Comparison of ENCODE assay signal across 31 cellular contexts in the genomic region with DNA sequence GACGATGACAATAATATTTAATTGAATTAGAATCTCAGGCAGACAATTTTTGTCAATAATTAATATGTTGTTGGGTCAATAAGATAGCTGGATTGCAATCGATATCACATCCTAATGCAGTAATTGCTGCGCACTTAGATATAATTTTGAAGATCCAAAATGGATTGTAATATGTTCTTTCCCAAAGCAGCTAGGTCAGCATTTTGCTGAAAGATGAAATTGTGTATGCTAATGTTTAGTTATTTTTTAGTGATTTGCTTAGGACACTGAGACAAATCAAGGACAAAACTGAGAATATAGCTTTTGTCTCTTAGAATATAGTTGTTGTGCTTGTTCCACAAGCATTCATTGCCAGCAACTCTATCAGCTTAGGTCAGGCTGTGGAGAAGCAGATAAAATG.
"Had no signal": no experiment of that assay in that cellular context is flagged by ENCODE, and none has a peak within 500 bp of the region (broad histone marks: within the 10 kb centered on the region; RNA-seq: fewer than 3 reads in every experiment).

No MANE protein-coding gene starts in this region.

- H3K4me3 Mint-ChIP-seq: natural killer cell; nephron; neural progenitor cell; stimulated activated memory B cell treated with anti-CD40 and anti-IgM and Interleukin-4, amounts not matched to agents 10 μg/mL and 1 μg/mL and 100 μg/mL, for 72 hours; stimulated activated naive CD8-positive, alpha-beta T cell treated with anti-CD3 and anti-CD28 coated beads, Interleukin-15, amount 100 ng/mL, for 72 hours; type B pancreatic cell had no signal

- H3K4me3 ChIP-seq: neural progenitor cell, ovary, psoas muscle, skin epidermis, smooth muscle cell, spleen, suprapubic skin, testis, tibial artery, transverse colon, upper lobe of right lung, uterus had no signal

- ATAC-seq: natural killer cell; psoas muscle; right cardiac atrium; sciatic nerve; stimulated activated memory B cell treated with anti-CD40 and anti-IgM and Interleukin-4, amounts not matched to agents 10 μg/mL and 1 μg/mL and 100 μg/mL, for 72 hours; stimulated activated naive CD8-positive, alpha-beta T cell treated with anti-CD3 and anti-CD28 coated beads, Interleukin-15, amount 100 ng/mL, for 72 hours; stimulated activated naive CD8-positive, alpha-beta T cell treated with anti-CD3 and anti-CD28 coated beads, Interleukin-15, Interleukin-2, amounts not matched to agents 100 U/mL and 50 U/mL, for 24 hours; upper lobe of right lung had no signal

- H3K4me1 Mint-ChIP-seq: natural killer cell; nephron; neural progenitor cell; stimulated activated memory B cell treated with anti-CD40 and anti-IgM and Interleukin-4, amounts not matched to agents 10 μg/mL and 1 μg/mL and 100 μg/mL, for 72 hours; stimulated activated naive CD8-positive, alpha-beta T cell treated with anti-CD3 and anti-CD28 coated beads, Interleukin-15, amount 100 ng/mL, for 72 hours had no signal

- H3K36me3 ChIP-seq: neural progenitor cell, ovary, spleen, suprapubic skin, tibial artery, transverse colon, upper lobe of right lung, uterus had no signal

- H3K36me3 Mint-ChIP-seq: natural killer cell; neural progenitor cell; stimulated activated memory B cell treated with anti-CD40 and anti-IgM and Interleukin-4, amounts not matched to agents 10 μg/mL and 1 μg/mL and 100 μg/mL, for 72 hours; type B pancreatic cell had no signal

- H3K9me3 Mint-ChIP-seq: nephron; neural progenitor cell; stimulated activated memory B cell treated with anti-CD40 and anti-IgM and Interleukin-4, amounts not matched to agents 10 μg/mL and 1 μg/mL and 100 μg/mL, for 72 hours; stimulated activated naive CD8-positive, alpha-beta T cell treated with anti-CD3 and anti-CD28 coated beads, Interleukin-15, amount 100 ng/mL, for 72 hours; type B pancreatic cell had no signal

- H3K27ac ChIP-seq: neural progenitor cell, ovary, parathyroid adenoma, psoas muscle, skin epidermis, spleen, suprapubic skin, testis, tibial artery, transverse colon, upper lobe of right lung, uterus had no signal

- DNase-seq: natural killer cell; occipital lobe; ovary; posterior cingulate gyrus; psoas muscle; right cardiac atrium; spleen; stimulated activated CD4-positive, alpha-beta T cell treated with anti-CD3 and anti-CD28 coated beads, Interleukin-12 subunit alpha, Interleukin-12 subunit beta, amount 100 ng/mL, for 4 hours; stimulated activated CD4-positive, alpha-beta T cell treated with anti-CD3 and anti-CD28 coated beads, Interleukin-1b, Interleukin-23, amount 100 ng/mL, for 48 hours; stimulated activated CD4-positive, alpha-beta T cell treated with anti-CD3 and anti-CD28 coated beads, Interleukin-4, amount 100 ng/mL, for 1 hour; stimulated activated CD4-positive, alpha-beta T cell treated with anti-CD3 and anti-CD28 coated beads, Interleukin-4, amount 100 ng/mL, for 4 hours; stimulated activated CD8-positive, alpha-beta memory T cell treated with anti-CD3 and anti-CD28 coated beads, Interleukin-4, amount 100 ng/mL, for 48 hours; stimulated activated naive CD4-positive, alpha-beta T cell; stimulated activated naive CD8-positive, alpha-beta T cell treated with anti-CD3 and anti-CD28 coated beads, Interleukin-15, amount 100 ng/mL, for 72 hours; stimulated activated naive CD8-positive, alpha-beta T cell treated with anti-CD3 and anti-CD28 coated beads, Interleukin-15, Interleukin-2, amounts not matched to agents 100 U/mL and 50 U/mL, for 24 hours; substantia nigra; testis; tibial artery; transverse colon; upper lobe of right lung; uterus had no signal

- H3K79me2 ChIP-seq: parathyroid adenoma had no signal

- H3K27me3 ChIP-seq: neural progenitor cell, ovary, spleen, suprapubic skin, testis, tibial artery, transverse colon, upper lobe of right lung, uterus had no signal

- H3K4me1 ChIP-seq: neural progenitor cell, parathyroid adenoma, psoas muscle, spleen, suprapubic skin, testis, tibial artery, transverse colon, upper lobe of right lung, uterus had no signal

- H3K27ac Mint-ChIP-seq: natural killer cell; nephron; neural progenitor cell; progenitor cell of endocrine pancreas; stimulated activated memory B cell treated with anti-CD40 and anti-IgM and Interleukin-4, amounts not matched to agents 10 μg/mL and 1 μg/mL and 100 μg/mL, for 72 hours; stimulated activated naive CD8-positive, alpha-beta T cell treated with anti-CD3 and anti-CD28 coated beads, Interleukin-15, amount 100 ng/mL, for 72 hours; type B pancreatic cell had no signal

- H2AFZ ChIP-seq: neural progenitor cell, parathyroid adenoma had no signal

- H3K27me3 Mint-ChIP-seq: stimulated activated memory B cell treated with anti-CD40 and anti-IgM and Interleukin-4, amounts not matched to agents 10 μg/mL and 1 μg/mL and 100 μg/mL, for 72 hours; stimulated activated naive CD8-positive, alpha-beta T cell treated with anti-CD3 and anti-CD28 coated beads, Interleukin-15, amount 100 ng/mL, for 72 hours had no signal

- H3K4me2 ChIP-seq: neural progenitor cell, smooth muscle cell had no signal

- H3K9me3 ChIP-seq: ovary, psoas muscle, spleen, suprapubic skin, testis, tibial artery, transverse colon, upper lobe of right lung, uterus had no signal
